In the genomic region with DNA sequence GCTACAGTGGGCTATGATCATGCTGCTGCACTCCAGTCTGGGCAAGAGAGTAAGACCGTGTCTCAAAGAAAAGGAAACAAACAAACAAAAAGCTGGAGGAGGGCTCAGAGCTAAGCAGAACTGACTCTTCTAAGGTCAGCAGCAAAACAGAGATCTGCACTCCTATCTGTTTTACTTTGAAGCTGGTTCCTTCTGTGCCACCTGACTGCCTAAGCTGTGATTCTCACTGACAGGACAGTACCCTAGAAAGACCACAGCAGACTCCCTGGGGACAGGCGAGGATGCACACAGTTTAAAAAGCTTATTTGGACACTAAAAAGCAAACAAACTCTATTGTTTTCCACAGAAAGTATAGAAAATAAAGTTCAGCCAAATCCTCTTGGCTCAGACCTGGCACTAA, we compare ENCODE assay signal across 21 cellular contexts. TPM values are rescaled to one million over a fixed set of nuclear protein-coding genes. Genes with fewer than 3 reads are reported as not detected.
DNase-seq lines count a peak whose midpoint lies in the region; ATAC-seq and TF ChIP-seq lines count a peak whose summit lies in the region.
"Had no signal": no experiment of that assay in that cellular context is flagged by ENCODE, and none has a peak within 500 bp of the region (broad histone marks: within the 10 kb centered on the region; RNA-seq: fewer than 3 reads in every experiment).

No MANE protein-coding gene starts in this region.

- H3K4me3 ChIP-seq in OCI-LY7 (ENCODE audit: low read depth, low read length, poor library complexity, severe bottlenecking), result no peak overlapping the region
- H3K4me3 ChIP-seq: GM23248, K562 had no signal

- H3K79me2 ChIP-seq in OCI-LY7 (ENCODE audit: insufficient read depth, low read depth, low read length), result no peaks in the 10 kb centered on the region

- H3K27ac ChIP-seq in OCI-LY7 (ENCODE audit: low read depth, low read length, poor library complexity, severe bottlenecking), result no peak overlapping the region
- H3K27ac ChIP-seq: GM23248 had no signal

- H3K36me3 ChIP-seq in OCI-LY7 (ENCODE audit: insufficient read depth, low read length), result peaks cover 74% of the 10 kb centered on the region

- no peaks in the 10 kb centered on the region for H3K27me3 Mint-ChIP-seq in activated CD8-positive, alpha-beta T cell treated with anti-CD3 and anti-CD28 coated beads, Interleukin-2, amount 10 ng/mL, durations not matched to agents 7 days and 5 days (ENCODE audit: low read depth)
- H3K27me3 Mint-ChIP-seq: CD4-positive, CD25-positive, alpha-beta regulatory T cell had no signal

- no peak overlapping the region for H3K4me3 Mint-ChIP-seq in activated CD8-positive, alpha-beta T cell treated with anti-CD3 and anti-CD28 coated beads, Interleukin-2, amount 10 ng/mL, durations not matched to agents 7 days and 5 days
- H3K4me3 Mint-ChIP-seq in stimulated activated effector memory CD8-positive, alpha-beta T cell treated with anti-CD3 and anti-CD28 coated beads, Interleukin-12 subunit alpha, Interleukin-12 subunit beta, amount 100 ng/mL, for 72 hours, result no peak overlapping the region
- H3K4me3 Mint-ChIP-seq: CD4-positive, CD25-positive, alpha-beta regulatory T cell; H9 had no signal

- H3K9me2 ChIP-seq in OCI-LY7 (ENCODE audit: insufficient read depth, low read length), result no peaks in the 10 kb centered on the region

- no peak for DNase-seq in activated naive CD4-positive, alpha-beta T cell treated with anti-CD3 and anti-CD28 coated beads, Interleukin-2, amount 50 U/mL, for 72 hours (ENCODE audit: low spot score in 2 of 2)
- DNase-seq in activated naive CD4-positive, alpha-beta T cell (lab: John Stamatoyannopoulos, UW), result no peak
- DNase-seq in OCI-LY7 (ENCODE audit: low spot score) (peak; percentile 6), NCI-H1436 treated with DMSO at 0.1 percent for 48 hours (lab: John Stamatoyannopoulos, UW) (no peak), H4 (ENCODE audit: low spot score) (no peak)
- DNase-seq in activated CD8-positive, alpha-beta T cell treated with anti-CD3 and anti-CD28 coated beads, Interleukin-2, amount 10 ng/mL, durations not matched to agents 7 days and 5 days, result no peak
- no peak for DNase-seq in stimulated activated effector memory CD8-positive, alpha-beta T cell treated with anti-CD3 and anti-CD28 coated beads, Interleukin-12 subunit alpha, Interleukin-12 subunit beta, amount 100 ng/mL, for 72 hours (ENCODE audit: low spot score in 2 of 2)
- DNase-seq: GM23248, H9, Kasumi-1, NCI-H1092 treated with DMSO at 0.1 percent for 48 hours, NCI-H1436, NCI-H187 treated with DMSO at 0.1 percent for 48 hours, NCI-H2107, NCI-H524 treated with DMSO at 0.1 percent for 48 hours, NCI-H774, PC-3 had no signal

- TF ChIP-seq CTCF in OCI-LY7 (conservative IDR thresholded peaks at IDR 0.05; ENCODE audit: low read length), result no peak

- intact Hi-C loops in OCI-LY7 (cut with micrococcal nuclease; ENCODE audit: unreplicated experiment), result no loop called here

- no peaks in the 10 kb centered on the region for H3K9me3 Mint-ChIP-seq in activated naive CD4-positive, alpha-beta T cell treated with anti-CD3 and anti-CD28 coated beads, Interleukin-2, amount 50 U/mL, for 72 hours
- H3K9me3 Mint-ChIP-seq in activated CD8-positive, alpha-beta T cell treated with anti-CD3 and anti-CD28 coated beads, Interleukin-2, amount 10 ng/mL, durations not matched to agents 7 days and 5 days (ENCODE audit: insufficient read depth), result no peaks in the 10 kb centered on the region
- no peaks in the 10 kb centered on the region for H3K9me3 Mint-ChIP-seq in stimulated activated effector memory CD8-positive, alpha-beta T cell treated with anti-CD3 and anti-CD28 coated beads, Interleukin-12 subunit alpha, Interleukin-12 subunit beta, amount 100 ng/mL, for 72 hours
- H3K9me3 Mint-ChIP-seq: CD4-positive, CD25-positive, alpha-beta regulatory T cell; H9 had no signal

- H3K9me3 ChIP-seq in OCI-LY7 (ENCODE audit: low read length), result no peaks in the 10 kb centered on the region

- H3K4me1 ChIP-seq in OCI-LY7 (ENCODE audit: insufficient read depth, low read length, poor library complexity, severe bottlenecking), result no peaks in the 10 kb centered on the region

- CTCF ChIA-PET in OCI-LY7 (lab: Charles Lee; ENCODE audit: unreplicated experiment), result interaction anchor here (0.6 kb wide), 1 partner anchor 66 kb away, joined by 3 read pairs; no protein-coding TSS in a partner anchor
- CTCF ChIA-PET in activated CD8-positive, alpha-beta T cell treated with anti-CD3 and anti-CD28 coated beads, Interleukin-2, amount 10 ng/mL, durations not matched to agents 7 days and 5 days (lab: Charles Lee), result no interaction called here

- POLR2A ChIA-PET in OCI-LY7 (lab: Charles Lee), result interaction anchor here (0.8 kb wide), 1 partner anchor 18 kb away, joined by 4 read pairs; no protein-coding TSS in a partner anchor
- POLR2A ChIA-PET in activated CD8-positive, alpha-beta T cell treated with anti-CD3 and anti-CD28 coated beads, Interleukin-2, amount 10 ng/mL, durations not matched to agents 7 days and 5 days (lab: Charles Lee), result no interaction called here

- ATAC-seq in activated naive CD4-positive, alpha-beta T cell treated with anti-CD3 and anti-CD28 coated beads, Interleukin-2, amount 50 U/mL, for 72 hours, result no peak
- ATAC-seq in activated CD8-positive, alpha-beta T cell treated with anti-CD3 and anti-CD28 coated beads, Interleukin-2, amount 10 ng/mL, durations not matched to agents 7 days and 5 days, result no peak
- ATAC-seq in stimulated activated effector memory CD8-positive, alpha-beta T cell treated with anti-CD3 and anti-CD28 coated beads, Interleukin-12 subunit alpha, Interleukin-12 subunit beta, amount 100 ng/mL, for 72 hours, result no peak
- ATAC-seq in GM21786 (IDR thresholded peaks at IDR 0.05; ENCODE audit: unreplicated experiment), result no peak
- ATAC-seq: K562, PC-3 had no signal

- H3K4me2 ChIP-seq in OCI-LY7 (ENCODE audit: low read length), result no peak overlapping the region

- no peak overlapping the region for H2AFZ ChIP-seq in OCI-LY7 (ENCODE audit: low read length)
- H2AFZ ChIP-seq: GM23248 had no signal

- peaks cover 5% of the 10 kb centered on the region for H3K4me1 Mint-ChIP-seq in activated CD8-positive, alpha-beta T cell treated with anti-CD3 and anti-CD28 coated beads, Interleukin-2, amount 10 ng/mL, durations not matched to agents 7 days and 5 days (ENCODE audit: low read depth)
- no peaks in the 10 kb centered on the region for H3K4me1 Mint-ChIP-seq in stimulated activated effector memory CD8-positive, alpha-beta T cell treated with anti-CD3 and anti-CD28 coated beads, Interleukin-12 subunit alpha, Interleukin-12 subunit beta, amount 100 ng/mL, for 72 hours
- H3K4me1 Mint-ChIP-seq: CD4-positive, CD25-positive, alpha-beta regulatory T cell; H9 had no signal

- H4K20me1 ChIP-seq in OCI-LY7 (ENCODE audit: insufficient read depth, low read length), result no peaks in the 10 kb centered on the region

- peak overlapping the region; percentile 50 to 84 for H3K27ac Mint-ChIP-seq in activated naive CD4-positive, alpha-beta T cell treated with anti-CD3 and anti-CD28 coated beads, Interleukin-2, amount 50 U/mL, for 72 hours
- peak overlapping the region; percentile 27 for H3K27ac Mint-ChIP-seq in activated CD8-positive, alpha-beta T cell treated with anti-CD3 and anti-CD28 coated beads, Interleukin-2, amount 10 ng/mL, durations not matched to agents 7 days and 5 days
- peak overlapping the region; percentile 81 for H3K27ac Mint-ChIP-seq in stimulated activated effector memory CD8-positive, alpha-beta T cell treated with anti-CD3 and anti-CD28 coated beads, Interleukin-12 subunit alpha, Interleukin-12 subunit beta, amount 100 ng/mL, for 72 hours

- no TSS peak for BruUV-seq in OCI-LY7 (replicated peaks; lab: Mats Ljungman, UMichigan)

- H3K36me3 Mint-ChIP-seq in activated naive CD4-positive, alpha-beta T cell treated with anti-CD3 and anti-CD28 coated beads, Interleukin-2, amount 50 U/mL, for 72 hours, result no peaks in the 10 kb centered on the region
- peaks cover 49% of the 10 kb centered on the region for H3K36me3 Mint-ChIP-seq in activated CD8-positive, alpha-beta T cell treated with anti-CD3 and anti-CD28 coated beads, Interleukin-2, amount 10 ng/mL, durations not matched to agents 7 days and 5 days (ENCODE audit: low read depth)
- peaks cover 99% of the 10 kb centered on the region for H3K36me3 Mint-ChIP-seq in stimulated activated effector memory CD8-positive, alpha-beta T cell treated with anti-CD3 and anti-CD28 coated beads, Interleukin-12 subunit alpha, Interleukin-12 subunit beta, amount 100 ng/mL, for 72 hours

RNA-seq across cellular contexts. Expression of a gene that starts 30.5 kb away (rescaled TPM):
- total RNA-seq in activated naive CD4-positive, alpha-beta T cell treated with anti-CD3 and anti-CD28 coated beads, Interleukin-2, amount 50 U/mL, for 72 hours, result 1 to 10 TPM in 1 of 2 donors, under 1 TPM in 1; 0.18 to 2.1 TPM
- total RNA-seq in OCI-LY7 (2014; rRNA removed; shearing (Covaris generic)), result not detected in 2 replicates
- total RNA-seq in OCI-LY7 (2022), result not detected in 2 replicates
- 1 to 10 TPM; 4.2 to 4.7 TPM for total RNA-seq in activated CD8-positive, alpha-beta T cell treated with anti-CD3 and anti-CD28 coated beads, Interleukin-2, amount 10 ng/mL, durations not matched to agents 7 days and 5 days
- not detected in 2 replicates for total RNA-seq in H4 (2014; rRNA removed; shearing (Covaris generic))
- total RNA-seq: M059J, PC-3 had no signal

RNA-seq across cellular contexts. Expression of a gene that starts 43.0 kb away (rescaled TPM):
- total RNA-seq in activated naive CD4-positive, alpha-beta T cell treated with anti-CD3 and anti-CD28 coated beads, Interleukin-2, amount 50 U/mL, for 72 hours, result 10 to 100 TPM; 50.8 to 82.9 TPM
- total RNA-seq in OCI-LY7 (2014; rRNA removed; shearing (Covaris generic)), result 35.9 and 38.5 TPM in 2 replicates
- 52.7 and 56.7 TPM in 2 replicates for total RNA-seq in OCI-LY7 (2022)
- 10 to 100 TPM; 53.1 to 60.7 TPM for total RNA-seq in activated CD8-positive, alpha-beta T cell treated with anti-CD3 and anti-CD28 coated beads, Interleukin-2, amount 10 ng/mL, durations not matched to agents 7 days and 5 days
- 30.2 and 39.8 TPM in 2 replicates for total RNA-seq in H4 (2014; rRNA removed; shearing (Covaris generic))

Comparison
In these comparisons a context has a peak if more than half of its experiments do, and no peak if none do; other contexts are left out.
1. H3K27ac Mint-ChIP-seq: peak in every context shown above with its lines; median percentile 81 in stimulated activated effector memory CD8-positive, alpha-beta T cell treated with anti-CD3 and anti-CD28 coated beads, Interleukin-12 subunit alpha, Interleukin-12 subunit beta, amount 100 ng/mL, for 72 hours; 67 in activated naive CD4-positive, alpha-beta T cell treated with anti-CD3 and anti-CD28 coated beads, Interleukin-2, amount 50 U/mL, for 72 hours; 27 in activated CD8-positive, alpha-beta T cell treated with anti-CD3 and anti-CD28 coated beads, Interleukin-2, amount 10 ng/mL, durations not matched to agents 7 days and 5 days.